ENCODE assay signal across 8 cellular contexts in genomic region chr12:116508145-116509121, GRCh38. TPM values are rescaled to one million over a fixed set of nuclear protein-coding genes. Genes with fewer than 3 reads are reported as not detected.
DNase-seq lines count a peak whose midpoint lies in the region; ATAC-seq, FAIRE-seq and TF ChIP-seq lines count a peak whose summit lies in the region.

No MANE protein-coding gene starts in this region.

- peak overlapping the region; percentile 73 for H3K27ac ChIP-seq in Panc1 (ENCODE audit: low read length)
- H3K27ac ChIP-seq in naive thymus-derived CD4-positive, alpha-beta T cell (ENCODE audit: low read depth, low read length) = no peak overlapping the region
- peak overlapping the region; percentile 63 to 89 for H3K27ac ChIP-seq in uterus

- no peak overlapping the region for H3K27ac Mint-ChIP-seq in endothelial cell (ENCODE audit: unreplicated experiment)
- H3K27ac Mint-ChIP-seq in naive thymus-derived CD4-positive, alpha-beta T cell = no peak overlapping the region

- DNase-seq in GM12891 (ENCODE audit: insufficient read length, low spot score) (peak; percentile 18), Panc1 (ENCODE audit: low read depth, low spot score) (no peak), endothelial cell (ENCODE audit: low spot score) (peak; percentile 43), uterus (peak; percentile 59 to 68), cerebellar nuclear complex (lab: John Stamatoyannopoulos, UW) (no peak)
- DNase-seq in naive thymus-derived CD4-positive, alpha-beta T cell = peak in 6 of 9 donors; percentile 10 to 26 (median 12)

- no peak for TF ChIP-seq CTCF in Panc1 (IDR thresholded peaks at IDR 0.05)
- no peak for TF ChIP-seq CTCF in endothelial cell (IDR thresholded peaks at IDR 0.05; ENCODE audit: unreplicated experiment)
- no peak for TF ChIP-seq CTCF in uterus (IDR thresholded peaks at IDR 0.05)

- POLR2A ChIA-PET in Panc1 (lab: Charles Lee) = no interaction called here
- POLR2A ChIA-PET in naive thymus-derived CD4-positive, alpha-beta T cell (lab: Charles Lee) = interaction anchor here (1.0 kb wide), 1 partner anchor 51 kb away, joined by 5 read pairs; the partner anchor contains the start of gene MAP1LC3B2

- ATAC-seq in Panc1 (no peak), HG03457 (IDR thresholded peaks at IDR 0.05; ENCODE audit: unreplicated experiment) (no peak), GM18858 (IDR thresholded peaks at IDR 0.05; ENCODE audit: unreplicated experiment) (no peak)
- ATAC-seq in naive thymus-derived CD4-positive, alpha-beta T cell = peak; percentile 57

- FAIRE-seq in GM12891 (lab: Jason Lieb, UNC) = no peak

- peaks cover 9% of the 10 kb centered on the region for H3K4me1 Mint-ChIP-seq in endothelial cell (ENCODE audit: unreplicated experiment)
- peaks cover 0 to 9% (median 6%) of the 10 kb centered on the region in 7 donors for H3K4me1 Mint-ChIP-seq in naive thymus-derived CD4-positive, alpha-beta T cell

- in situ Hi-C loops in Panc1 (cut with HindIII; ENCODE audit: low pct_unique_long_range_greater_than_20kb, low sequenced_read_pairs) = no loop called here

- no peaks in the 10 kb centered on the region for H3K27me3 ChIP-seq in Panc1 (ENCODE audit: control insufficient read depth, insufficient read depth, low read length)
- no peaks in the 10 kb centered on the region for H3K27me3 ChIP-seq in naive thymus-derived CD4-positive, alpha-beta T cell (ENCODE audit: control insufficient read depth in 2 of 2, insufficient read depth in 2 of 2, low read length in 2 of 2)
- H3K27me3 ChIP-seq in uterus = no peaks in the 10 kb centered on the region

- H3K4me3 ChIP-seq in Panc1 (ENCODE audit: low read depth in 2 of 2, low read length in 2 of 2) (no peak overlapping the region), uterus (peak overlapping the region; percentile 3 to 43)
- H3K4me3 ChIP-seq in naive thymus-derived CD4-positive, alpha-beta T cell (ENCODE audit: low read length) = no peak overlapping the region

- H3K4me3 Mint-ChIP-seq in endothelial cell (ENCODE audit: unreplicated experiment) = peak overlapping the region; percentile 71
- peak overlapping the region; percentile 67 to 84 (median 71) for H3K4me3 Mint-ChIP-seq in naive thymus-derived CD4-positive, alpha-beta T cell

- TF ChIP-seq POLR2A in GM12891 (IDR thresholded peaks at IDR 0.05; ENCODE audit: low read depth, low read length) (no peak), uterus (IDR thresholded peaks at IDR 0.05) (no peak)

- no peaks in the 10 kb centered on the region for H3K9me3 ChIP-seq in Panc1 (ENCODE audit: control insufficient read depth, insufficient read depth, low read depth, low read length)
- H3K9me3 ChIP-seq in naive thymus-derived CD4-positive, alpha-beta T cell (ENCODE audit: control insufficient read depth in 2 of 3, low read length in 3 of 3) = no peaks in the 10 kb centered on the region
- no peaks in the 10 kb centered on the region for H3K9me3 ChIP-seq in uterus

- CTCF ChIA-PET in Panc1 (lab: Charles Lee) = no interaction called here
- CTCF ChIA-PET in naive thymus-derived CD4-positive, alpha-beta T cell (lab: Charles Lee) = interaction anchor here (0.7 kb wide), 1 partner anchor 76 kb away, joined by 6 read pairs; no protein-coding TSS in a partner anchor

- H3K4me1 ChIP-seq in Panc1 (ENCODE audit: control insufficient read depth, insufficient read depth, low read length) (peaks cover 49% of the 10 kb centered on the region), uterus (no peaks in the 10 kb centered on the region)
- H3K4me1 ChIP-seq in naive thymus-derived CD4-positive, alpha-beta T cell (ENCODE audit: control insufficient read depth in 2 of 2, insufficient read depth in 2 of 2, low read length in 2 of 2) = no peaks in the 10 kb centered on the region

- no peaks in the 10 kb centered on the region for H3K36me3 Mint-ChIP-seq in endothelial cell (ENCODE audit: low read depth, unreplicated experiment)
- no peaks in the 10 kb centered on the region for H3K36me3 Mint-ChIP-seq in naive thymus-derived CD4-positive, alpha-beta T cell

- intact Hi-C loops in Panc1 (cut with micrococcal nuclease; ENCODE audit: unreplicated experiment) = no loop called here
- intact Hi-C loops in naive thymus-derived CD4-positive, alpha-beta T cell (cut with micrococcal nuclease) = loop anchor here in 1 of 2 donors (2.0 to 5.0 kb wide), 2 partner anchors 50 to 89 kb away; partner anchors contain the start of gene MAP1LC3B2
- intact Hi-C loops in uterus (cut with DNase I; ENCODE audit: low total_unique reads) = no loop called here

- no peaks in the 10 kb centered on the region for H3K36me3 ChIP-seq in Panc1 (ENCODE audit: control insufficient read depth, insufficient read depth, low read length)
- no peaks in the 10 kb centered on the region for H3K36me3 ChIP-seq in naive thymus-derived CD4-positive, alpha-beta T cell (ENCODE audit: control insufficient read depth in 2 of 3, insufficient read depth in 3 of 3, low read length in 3 of 3)
- H3K36me3 ChIP-seq in uterus = no peaks in the 10 kb centered on the region

- no peaks in the 10 kb centered on the region for H3K9me3 Mint-ChIP-seq in endothelial cell (ENCODE audit: unreplicated experiment)
- H3K9me3 Mint-ChIP-seq in naive thymus-derived CD4-positive, alpha-beta T cell = peaks cover 0 to 1% (median 0%) of the 10 kb centered on the region in 11 donors

- peaks cover 10% of the 10 kb centered on the region for H3K27me3 Mint-ChIP-seq in endothelial cell (ENCODE audit: unreplicated experiment)
- peaks cover 0 to 46% (median 4%) of the 10 kb centered on the region in 5 donors for H3K27me3 Mint-ChIP-seq in naive thymus-derived CD4-positive, alpha-beta T cell

- no TSS peak for BruUV-seq in Panc1 (replicated peaks; lab: Mats Ljungman, UMichigan)

TF ChIP-seq in GM12891, 5 proteins besides CTCF, POLR2A, EP300 and RAD21:
- TF ChIP-seq SPI1 (IDR thresholded peaks at IDR 0.05; ENCODE audit: low read depth, low read length) (no peak), POLR2AphosphoS5 (IDR thresholded peaks at IDR 0.05; ENCODE audit: low read depth, low read length) (no peak), TAF1 (IDR thresholded peaks at IDR 0.05; ENCODE audit: low read depth, low read length) (no peak), POU2F2 (IDR thresholded peaks at IDR 0.05; ENCODE audit: low read depth, low read length) (no peak), PAX5 (IDR thresholded peaks at IDR 0.05; ENCODE audit: insufficient read depth, low read length, severe bottlenecking) (no peak)
TF ChIP-seq in GM12891: peak in this region for 0.

RNA-seq across cellular contexts. Expression of gene MAP1LC3B2, which starts 50.7 kb away (rescaled TPM):
- polyA plus RNA-seq in GM12891 (2012; ENCODE audit: low read depth, missing spikeins) = 1.3 TPM
- total RNA-seq in Panc1 (2021; ENCODE audit: unreplicated experiment) (1.9 TPM), endothelial cell (ENCODE audit: unreplicated experiment) (not detected), uterus (1 to 10 TPM in 2 of 4 donors, not detected in 2; 1.8 to 3.6 TPM)
- 9.4 TPM for polyA plus RNA-seq in Panc1 (2012; ENCODE audit: insufficient read length)
- 1 to 10 TPM in 3 of 5 experiments, under 1 TPM in 2; 0.48 to 6.6 (median 1.5) TPM for total RNA-seq in naive thymus-derived CD4-positive, alpha-beta T cell
- polyA plus RNA-seq in naive thymus-derived CD4-positive, alpha-beta T cell = 1 to 10 TPM; 4.4 to 5.9 TPM

Comparison
In these comparisons a context has a peak if more than half of its experiments do, and no peak if none do; other contexts are left out.
1. DNase-seq: peak in GM12891 (single experiment), endothelial cell (single experiment), naive thymus-derived CD4-positive, alpha-beta T cell (6 of 9) and uterus (2 of 2); none in Panc1 (single experiment) and cerebellar nuclear complex (0 of 2).
2. H3K4me3 ChIP-seq: peak in uterus (2 of 2); none in Panc1 (0 of 2) and naive thymus-derived CD4-positive, alpha-beta T cell (single experiment).